ENCODE assay signal across 14 cellular contexts in the genomic region with DNA sequence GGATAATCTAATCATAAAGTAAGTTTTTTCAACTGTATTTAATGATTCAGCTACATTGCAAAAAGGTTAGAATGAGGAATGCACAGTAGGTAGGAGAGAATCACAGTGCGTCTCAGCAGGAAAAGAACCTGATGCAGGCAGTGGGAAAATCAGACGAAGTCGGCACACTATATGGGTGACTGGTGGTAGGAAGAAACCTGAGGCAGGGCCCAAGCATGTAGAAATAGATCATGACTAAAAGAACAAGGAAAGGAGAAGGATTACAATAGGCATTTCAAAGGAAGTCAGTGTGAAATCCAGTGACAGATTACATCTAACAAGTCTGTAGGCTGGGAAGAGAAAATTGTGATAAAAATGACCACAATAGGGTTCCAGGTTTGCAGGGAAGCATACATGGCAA.
A peak's percentile ranks its signal among the peaks of the same experiment; 100 is the strongest.
DNase-seq lines count a peak whose midpoint lies in the region; ATAC-seq and TF ChIP-seq lines count a peak whose summit lies in the region.
"Had no signal": no experiment of that assay in that cellular context is flagged by ENCODE, and none has a peak within 500 bp of the region (broad histone marks: within the 10 kb centered on the region; RNA-seq: fewer than 3 reads in every experiment).

No MANE protein-coding gene starts in this region.

- H3K4me1 Mint-ChIP-seq in activated naive CD8-positive, alpha-beta T cell (ENCODE audit: low read depth), result no peaks in the 10 kb centered on the region
- H3K4me1 Mint-ChIP-seq in activated naive CD8-positive, alpha-beta T cell treated with anti-CD3 and anti-CD28 coated beads, Interleukin-2, amount 50 U/mL, for 24 hours, result no peaks in the 10 kb centered on the region
- H3K4me1 Mint-ChIP-seq in endodermal cell, result no peaks in the 10 kb centered on the region

- H3K27ac Mint-ChIP-seq in activated naive CD8-positive, alpha-beta T cell, result peak overlapping the region; percentile 18
- no peak overlapping the region for H3K27ac Mint-ChIP-seq in activated naive CD8-positive, alpha-beta T cell treated with anti-CD3 and anti-CD28 coated beads, Interleukin-2, amount 50 U/mL, for 24 hours
- peak overlapping the region; percentile 1 for H3K27ac Mint-ChIP-seq in endodermal cell
- H3K27ac Mint-ChIP-seq: CD8-positive, alpha-beta T cell; HFFc6 had no signal

- no peaks in the 10 kb centered on the region for H3K27me3 Mint-ChIP-seq in activated naive CD8-positive, alpha-beta T cell
- no peaks in the 10 kb centered on the region for H3K27me3 Mint-ChIP-seq in activated naive CD8-positive, alpha-beta T cell treated with anti-CD3 and anti-CD28 coated beads, Interleukin-2, amount 50 U/mL, for 24 hours
- H3K27me3 Mint-ChIP-seq in endodermal cell (ENCODE audit: insufficient read depth), result no peaks in the 10 kb centered on the region

- 94 to 100% methylated on average over 2 to 3 of the region's 3 CpGs for WGBS in endodermal cell (ENCODE audit: insufficient coverage in 1 of 2, insufficient read length in 1 of 2), 2 experiments
- WGBS in psoas muscle, 3 donors, result 82 to 94% (median 84%) methylated on average over 3 of the region's 3 CpGs

- no peak for ATAC-seq in activated naive CD8-positive, alpha-beta T cell treated with anti-CD3 and anti-CD28 coated beads, Interleukin-2, amount 50 U/mL, for 24 hours
- ATAC-seq in psoas muscle, result peak; percentile 44 to 78 (median 66)
- ATAC-seq: CD8-positive, alpha-beta T cell had no signal

- no peak for DNase-seq in activated naive CD8-positive, alpha-beta T cell treated with anti-CD3 and anti-CD28 coated beads, Interleukin-2, amount 50 U/mL, for 24 hours
- DNase-seq in endodermal cell (no peak), psoas muscle (no peak), NCI-H774 (lab: John Stamatoyannopoulos, UW) (no peak), T-helper 9 cell (no peak)
- DNase-seq: C1 segment of cervical spinal cord; Caco-2; CD8-positive, alpha-beta T cell; DMS153; DND-41; GOT3; HFFc6 had no signal

- no peak overlapping the region for H3K4me3 ChIP-seq in endodermal cell (ENCODE audit: low read length)
- H3K4me3 ChIP-seq in psoas muscle, result no peak overlapping the region
- H3K4me3 ChIP-seq: HAP-1 had no signal

- peaks cover 7% of the 10 kb centered on the region for H3K36me3 Mint-ChIP-seq in activated naive CD8-positive, alpha-beta T cell
- peaks cover 29% of the 10 kb centered on the region for H3K36me3 Mint-ChIP-seq in activated naive CD8-positive, alpha-beta T cell treated with anti-CD3 and anti-CD28 coated beads, Interleukin-2, amount 50 U/mL, for 24 hours (ENCODE audit: low read depth)
- H3K36me3 Mint-ChIP-seq in endodermal cell (ENCODE audit: low read depth), result peaks cover 56% of the 10 kb centered on the region

- no peaks in the 10 kb centered on the region for H3K4me1 ChIP-seq in endodermal cell (ENCODE audit: control insufficient read depth, insufficient read depth, low read length)
- peaks cover 9% of the 10 kb centered on the region for H3K4me1 ChIP-seq in psoas muscle
- H3K4me1 ChIP-seq: Caco-2, HAP-1 had no signal

- H3K27me3 ChIP-seq in endodermal cell (ENCODE audit: control insufficient read depth, insufficient read depth, low read length, poor library complexity, severe bottlenecking) (no peaks in the 10 kb centered on the region), psoas muscle (ENCODE audit: insufficient read depth in 3 of 3, low read length in 2 of 3) (no peaks in the 10 kb centered on the region)

- H3K9me3 ChIP-seq in endodermal cell (ENCODE audit: control insufficient read depth, low read length), result no peaks in the 10 kb centered on the region
- H3K9me3 ChIP-seq in psoas muscle, result no peaks in the 10 kb centered on the region
- H3K9me3 ChIP-seq: Caco-2, HAP-1 had no signal

- peaks cover 97% of the 10 kb centered on the region for H3K36me3 ChIP-seq in endodermal cell (ENCODE audit: control insufficient read depth, insufficient read depth, low read length)
- H3K36me3 ChIP-seq in psoas muscle (ENCODE audit: insufficient read depth in 1 of 2, low read depth in 1 of 2), result peaks cover 0 to 91% of the 10 kb centered on the region in 2 donors

- intact Hi-C loops in psoas muscle (cut with DNase I), result no loop called here

- H3K9me3 Mint-ChIP-seq in activated naive CD8-positive, alpha-beta T cell (ENCODE audit: low read depth), result no peaks in the 10 kb centered on the region
- H3K9me3 Mint-ChIP-seq in activated naive CD8-positive, alpha-beta T cell treated with anti-CD3 and anti-CD28 coated beads, Interleukin-2, amount 50 U/mL, for 24 hours, result no peaks in the 10 kb centered on the region
- H3K9me3 Mint-ChIP-seq in endodermal cell, result no peaks in the 10 kb centered on the region
- H3K9me3 Mint-ChIP-seq: CD8-positive, alpha-beta T cell; HFFc6 had no signal

- no peak overlapping the region for H3K4me3 Mint-ChIP-seq in activated naive CD8-positive, alpha-beta T cell
- H3K4me3 Mint-ChIP-seq in activated naive CD8-positive, alpha-beta T cell treated with anti-CD3 and anti-CD28 coated beads, Interleukin-2, amount 50 U/mL, for 24 hours, result no peak overlapping the region
- no peak overlapping the region for H3K4me3 Mint-ChIP-seq in endodermal cell
- H3K4me3 Mint-ChIP-seq: CD8-positive, alpha-beta T cell; HFFc6 had no signal

- no peak overlapping the region for H3K27ac ChIP-seq in endodermal cell (ENCODE audit: low read depth, low read length)
- no peak overlapping the region for H3K27ac ChIP-seq in psoas muscle

- H3K9ac ChIP-seq in endodermal cell (ENCODE audit: extremely low read depth, low read length, poor library complexity, severe bottlenecking), result no peak overlapping the region

- TF ChIP-seq CTCF in endodermal cell (conservative IDR thresholded peaks at IDR 0.05), result no peak
- no peak for TF ChIP-seq CTCF in psoas muscle (IDR thresholded peaks at IDR 0.05)
